In genomic region chr6:37488464-37488863, GRCh38 we compare ENCODE assay signal across 15 cellular contexts. TPM values are rescaled to one million over a fixed set of nuclear protein-coding genes. Genes with fewer than 3 reads are reported as not detected.
DNase-seq lines count a peak whose midpoint lies in the region; ATAC-seq, FAIRE-seq and TF ChIP-seq lines count a peak whose summit lies in the region.
"Had no signal": no experiment of that assay in that cellular context is flagged by ENCODE, and none has a peak within 500 bp of the region (broad histone marks: within the 10 kb centered on the region; RNA-seq: fewer than 3 reads in every experiment).

No MANE protein-coding gene starts in this region.

- TF ChIP-seq CTCF in astrocyte (IDR thresholded peaks at IDR 0.05; ENCODE audit: insufficient read depth, low read depth, low read length) (no peak), natural killer cell (IDR thresholded peaks at IDR 0.05) (no peak)

- H3K4me3 Mint-ChIP-seq in activated CD4-positive, alpha-beta T cell treated with anti-CD3 and anti-CD28 coated beads, Interleukin-2, amount 10 ng/mL, durations not matched to agents 7 days and 5 days = no peak overlapping the region
- no peak overlapping the region for H3K4me3 Mint-ChIP-seq in T-helper 2 cell treated with Interferon-gamma antibody and Interleukin-4, amounts not matched to agents 5 μg/mL and 100 μg/mL, for 36 hours
- H3K4me3 Mint-ChIP-seq in astrocyte (ENCODE audit: unreplicated experiment) = no peak overlapping the region
- no peak overlapping the region for H3K4me3 Mint-ChIP-seq in natural killer cell

- no peak for FAIRE-seq in astrocyte (lab: Jason Lieb, UNC)
- FAIRE-seq: A549, urothelium cell line had no signal

- peaks cover 3% of the 10 kb centered on the region for H3K79me2 ChIP-seq in astrocyte (ENCODE audit: insufficient read depth, low read length)

- H3K27ac ChIP-seq in astrocyte (ENCODE audit: low read depth, low read length) = no peak overlapping the region
- H3K27ac ChIP-seq: A549 had no signal

- H3K9ac ChIP-seq in astrocyte (ENCODE audit: low read length) = no peak overlapping the region

- POLR2A ChIA-PET in activated CD4-positive, alpha-beta T cell treated with anti-CD3 and anti-CD28 coated beads, Interleukin-2, amount 10 ng/mL, durations not matched to agents 7 days and 5 days (lab: Charles Lee) = no interaction called here

- peaks cover 37% of the 10 kb centered on the region for H3K4me1 Mint-ChIP-seq in activated CD4-positive, alpha-beta T cell treated with anti-CD3 and anti-CD28 coated beads, Interleukin-2, amount 10 ng/mL, durations not matched to agents 7 days and 5 days
- H3K4me1 Mint-ChIP-seq in T-helper 2 cell treated with Interferon-gamma antibody and Interleukin-4, amounts not matched to agents 5 μg/mL and 100 μg/mL, for 36 hours (ENCODE audit: low read depth) = peaks cover 19% of the 10 kb centered on the region
- H3K4me1 Mint-ChIP-seq in astrocyte (ENCODE audit: low read depth, unreplicated experiment) (peaks cover 15% of the 10 kb centered on the region), natural killer cell (peaks cover 26 to 37% of the 10 kb centered on the region in 2 donors)

- H3K4me2 ChIP-seq in astrocyte (ENCODE audit: low read length) = no peak overlapping the region
- H3K4me2 ChIP-seq: A549 had no signal

- H3K9me3 ChIP-seq in astrocyte (ENCODE audit: insufficient read depth, low read depth, low read length) = no peaks in the 10 kb centered on the region
- H3K9me3 ChIP-seq: A549 had no signal

- CTCF ChIA-PET in activated CD4-positive, alpha-beta T cell treated with anti-CD3 and anti-CD28 coated beads, Interleukin-2, amount 10 ng/mL, durations not matched to agents 7 days and 5 days (lab: Charles Lee) = interaction anchor here (1.1 to 1.6 kb wide), 2 partner anchors 17 to 67 kb away, joined by 4 to 6 read pairs; no protein-coding TSS in a partner anchor

- H3K4me1 ChIP-seq in astrocyte (ENCODE audit: insufficient read depth, low read length) = peaks cover 13% of the 10 kb centered on the region
- H3K4me1 ChIP-seq: A549 had no signal

- no peaks in the 10 kb centered on the region for H3K27me3 ChIP-seq in astrocyte (ENCODE audit: insufficient read depth, low read length)

- no peaks in the 10 kb centered on the region for H3K36me3 ChIP-seq in astrocyte (ENCODE audit: insufficient read depth, low read length)

- no peak overlapping the region for H2AFZ ChIP-seq in astrocyte (ENCODE audit: low read depth, low read length)

- DNase-seq in activated CD4-positive, alpha-beta T cell treated with anti-CD3 and anti-CD28 coated beads, Interleukin-2, amount 10 ng/mL, durations not matched to agents 7 days and 5 days = no peak
- no peak for DNase-seq in activated CD4-positive, alpha-beta T cell treated with anti-CD3 and anti-CD28 coated beads, Interleukin-2, amount 50 U/mL, for 4 hours
- no peak for DNase-seq in T-helper 2 cell treated with Interferon-gamma antibody and Interleukin-4, amounts not matched to agents 5 μg/mL and 100 μg/mL, for 36 hours (ENCODE audit: low spot score)
- DNase-seq in astrocyte (ENCODE audit: low read depth) (no peak), natural killer cell (no peak), NCI-H1436 (lab: John Stamatoyannopoulos, UW) (no peak)
- DNase-seq: caudate nucleus; effector CD8-positive, alpha-beta T cell; hippocampal formation; NCI-H2029; SHP77 treated with DMSO at 0.1 percent for 48 hours had no signal

- peaks cover 9% of the 10 kb centered on the region for H3K36me3 Mint-ChIP-seq in activated CD4-positive, alpha-beta T cell treated with anti-CD3 and anti-CD28 coated beads, Interleukin-2, amount 10 ng/mL, durations not matched to agents 7 days and 5 days (ENCODE audit: low read depth)
- peaks cover 8% of the 10 kb centered on the region for H3K36me3 Mint-ChIP-seq in T-helper 2 cell treated with Interferon-gamma antibody and Interleukin-4, amounts not matched to agents 5 μg/mL and 100 μg/mL, for 36 hours (ENCODE audit: low read depth)
- H3K36me3 Mint-ChIP-seq in astrocyte (ENCODE audit: low read depth, unreplicated experiment) (peaks cover 3% of the 10 kb centered on the region), natural killer cell (no peaks in the 10 kb centered on the region)

- no peak overlapping the region for H3K4me3 ChIP-seq in astrocyte (ENCODE audit: insufficient read depth, low read depth, low read length)
- H3K4me3 ChIP-seq: A549 had no signal

- H3K27ac Mint-ChIP-seq in activated CD4-positive, alpha-beta T cell treated with anti-CD3 and anti-CD28 coated beads, Interleukin-2, amount 10 ng/mL, durations not matched to agents 7 days and 5 days = peak overlapping the region; percentile 32
- peak overlapping the region; percentile 62 for H3K27ac Mint-ChIP-seq in T-helper 2 cell treated with Interferon-gamma antibody and Interleukin-4, amounts not matched to agents 5 μg/mL and 100 μg/mL, for 36 hours
- H3K27ac Mint-ChIP-seq in astrocyte (ENCODE audit: unreplicated experiment) = peak overlapping the region; percentile 10
- H3K27ac Mint-ChIP-seq in natural killer cell = peak overlapping the region; percentile 86 to 88

- intact Hi-C loops in natural killer cell (cut with micrococcal nuclease) = no loop called here

- H3K9me3 Mint-ChIP-seq in activated CD4-positive, alpha-beta T cell treated with anti-CD3 and anti-CD28 coated beads, Interleukin-2, amount 10 ng/mL, durations not matched to agents 7 days and 5 days = no peaks in the 10 kb centered on the region
- H3K9me3 Mint-ChIP-seq in T-helper 2 cell treated with Interferon-gamma antibody and Interleukin-4, amounts not matched to agents 5 μg/mL and 100 μg/mL, for 36 hours = no peaks in the 10 kb centered on the region
- H3K9me3 Mint-ChIP-seq in astrocyte (ENCODE audit: unreplicated experiment) (peaks cover 3% of the 10 kb centered on the region), natural killer cell (no peaks in the 10 kb centered on the region)

- ATAC-seq in natural killer cell = no peak
- ATAC-seq in GM21526 (IDR thresholded peaks at IDR 0.05; ENCODE audit: low FRiP score, unreplicated experiment) = no peak
- no peak for ATAC-seq in GM18861 (IDR thresholded peaks at IDR 0.05; ENCODE audit: unreplicated experiment)
- ATAC-seq: A549 had no signal

- peaks cover 69% of the 10 kb centered on the region for H4K20me1 ChIP-seq in astrocyte (ENCODE audit: insufficient read depth, low read length)

- H3K27me3 Mint-ChIP-seq in activated CD4-positive, alpha-beta T cell treated with anti-CD3 and anti-CD28 coated beads, Interleukin-2, amount 10 ng/mL, durations not matched to agents 7 days and 5 days = no peaks in the 10 kb centered on the region
- no peaks in the 10 kb centered on the region for H3K27me3 Mint-ChIP-seq in T-helper 2 cell treated with Interferon-gamma antibody and Interleukin-4, amounts not matched to agents 5 μg/mL and 100 μg/mL, for 36 hours (ENCODE audit: low read depth)
- no peaks in the 10 kb centered on the region for H3K27me3 Mint-ChIP-seq in astrocyte (ENCODE audit: low read depth, unreplicated experiment)
- no peaks in the 10 kb centered on the region for H3K27me3 Mint-ChIP-seq in natural killer cell (ENCODE audit: low read depth in 2 of 2)

RNA-seq across cellular contexts. Expression of gene CCDC167, which starts 11.2 kb away (rescaled TPM):
- total RNA-seq in activated CD4-positive, alpha-beta T cell treated with anti-CD3 and anti-CD28 coated beads, Interleukin-2, amount 10 ng/mL, durations not matched to agents 7 days and 5 days = 10 to 100 TPM; 54.8 to 60.9 TPM
- total RNA-seq in astrocyte (24.0 and 31.9 TPM in 2 replicates), natural killer cell (10 to 100 TPM; 10.2 to 27.4 (median 19.4) TPM)

RNA-seq across cellular contexts. Expression of gene CMTR1, which starts 55.4 kb away (rescaled TPM):
- 10 to 100 TPM; 90.9 to 92.5 TPM for total RNA-seq in activated CD4-positive, alpha-beta T cell treated with anti-CD3 and anti-CD28 coated beads, Interleukin-2, amount 10 ng/mL, durations not matched to agents 7 days and 5 days
- total RNA-seq in astrocyte = 44.1 and 47.0 TPM in 2 replicates
- 100 to 1,000 TPM in 1 of 3 donors, 10 to 100 TPM in 2; 85.0 to 111 (median 94.7) TPM for total RNA-seq in natural killer cell

Comparison
In these comparisons a context has a peak if more than half of its experiments do, and no peak if none do; other contexts are left out.
1. H3K27ac Mint-ChIP-seq: peak in every context shown above with its lines; median percentile 87 in natural killer cell; 62 in T-helper 2 cell treated with Interferon-gamma antibody and Interleukin-4, amounts not matched to agents 5 μg/mL and 100 μg/mL, for 36 hours; 32 in activated CD4-positive, alpha-beta T cell treated with anti-CD3 and anti-CD28 coated beads, Interleukin-2, amount 10 ng/mL, durations not matched to agents 7 days and 5 days; 10 in astrocyte.